ENCODE assay signal across 18 cellular contexts in genomic region chr18:59685501-59685900, GRCh38. TPM values are rescaled to one million over a fixed set of nuclear protein-coding genes. Genes with fewer than 3 reads are reported as not detected.
"Had no signal": no experiment of that assay in that cellular context is flagged by ENCODE, and none has a peak within 500 bp of the region (broad histone marks: within the 10 kb centered on the region; RNA-seq: fewer than 3 reads in every experiment).

No MANE protein-coding gene starts in this region.

- H3K9me3 ChIP-seq: breast epithelium, ovary, tibial artery had no signal

- H2AFZ ChIP-seq: neural progenitor cell had no signal

- H3K4me1 ChIP-seq: breast epithelium, tibial artery had no signal

- DNase-seq: activated CD4-positive, alpha-beta T cell treated with anti-CD3 and anti-CD28 coated beads, Interleukin-2, amount 10 ng/mL, durations not matched to agents 7 days and 5 days; activated CD4-positive, CD25-positive, alpha-beta regulatory T cell; activated CD8-positive, alpha-beta memory T cell treated with anti-CD3 and anti-CD28 coated beads for 24 hours; activated naive CD8-positive, alpha-beta T cell treated with anti-CD3 and anti-CD28 coated beads for 36 hours; amygdala; erythroblast; glutamatergic neuron; kidney glomerular epithelial cell; midbrain; ovary; stimulated activated CD4-positive, alpha-beta T cell treated with anti-CD3 and anti-CD28 coated beads, Interleukin-15, amount 100 ng/mL, for 24 hours; stimulated activated CD4-positive, alpha-beta T cell treated with anti-CD3 and anti-CD28 coated beads, Interleukin-4, amount 100 ng/mL, for 1 hour; stimulated activated naive B cell treated with anti-CD40 and anti-IgM and Interleukin-4, amounts not matched to agents 10 μg/mL and 1 μg/mL and 100 μg/mL, for 72 hours; tibial artery had no signal

- H3K4me2 ChIP-seq: neural progenitor cell had no signal

- H3K36me3 ChIP-seq: breast epithelium, neural progenitor cell, ovary, tibial artery had no signal

- H3K9ac ChIP-seq: neural progenitor cell had no signal

- H3K27me3 ChIP-seq: breast epithelium, neural progenitor cell, ovary had no signal

- ATAC-seq: stimulated activated naive B cell treated with anti-CD40 and anti-IgM and Interleukin-4, amounts not matched to agents 10 μg/mL and 1 μg/mL and 100 μg/mL, for 72 hours had no signal

- H3K27ac ChIP-seq: breast epithelium, neural progenitor cell, skin epidermis, tibial artery had no signal

- H3K4me3 ChIP-seq: breast epithelium, lung, neural progenitor cell, ovary, skin epidermis, tibial artery had no signal

RNA-seq across cellular contexts. Expression of gene CCBE1, which starts 11.7 kb away (rescaled TPM):
- total RNA-seq: activated CD4-positive, alpha-beta T cell treated with anti-CD3 and anti-CD28 coated beads, Interleukin-2, amount 10 ng/mL, durations not matched to agents 7 days and 5 days; activated naive CD8-positive, alpha-beta T cell treated with anti-CD3 and anti-CD28 coated beads for 36 hours had no signal
